Comparison of ENCODE assay signal across 1 cellular context in genomic region chr7:18700147-18700546, GRCh38.
TF ChIP-seq lines count a peak whose summit lies in the region.

No MANE protein-coding gene starts in this region.

TF ChIP-seq in HCT116, 20 proteins besides CTCF, POLR2A, EP300 and RAD21:
- TF ChIP-seq SP1 (IDR thresholded peaks at IDR 0.05; ENCODE audit: low read depth) (no peak), SRF (IDR thresholded peaks at IDR 0.05; ENCODE audit: low read depth) (no peak), MAX (IDR thresholded peaks at IDR 0.05) (no peak), JUND (IDR thresholded peaks at IDR 0.05) (no peak), ZFX (IDR thresholded peaks at IDR 0.05) (no peak), ZNF274 (IDR thresholded peaks at IDR 0.05; ENCODE audit: low read depth, low read length) (no peak), EZH2 (IDR thresholded peaks at IDR 0.05) (no peak)
TF ChIP-seq in HCT116: peak in this region for 0.
